In the genomic region with DNA sequence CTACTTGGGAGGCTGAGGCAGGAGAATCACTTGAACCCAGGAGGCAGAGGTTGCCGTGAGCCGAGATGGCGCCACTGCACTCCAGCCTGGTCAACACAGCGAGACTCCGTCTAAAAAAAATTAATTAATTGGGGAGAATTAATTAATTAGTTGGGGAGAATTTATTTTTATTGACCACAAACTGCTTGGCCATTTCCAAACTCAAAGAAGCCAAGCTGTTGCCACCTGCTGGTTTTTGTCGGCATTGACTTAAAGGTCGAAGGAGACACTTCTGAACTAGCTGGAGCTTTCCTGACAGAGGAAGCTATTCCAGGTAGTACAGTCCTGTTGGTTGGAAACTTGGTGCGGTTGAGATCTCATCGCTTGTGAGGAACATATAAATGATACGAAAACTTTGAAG, we compare ENCODE assay signal across 8 cellular contexts. TPM values are rescaled to one million over a fixed set of nuclear protein-coding genes. Genes with fewer than 3 reads are reported as not detected.
DNase-seq lines count a peak whose midpoint lies in the region; ATAC-seq and TF ChIP-seq lines count a peak whose summit lies in the region.

No MANE protein-coding gene starts in this region.

- no peak for ATAC-seq in stimulated activated naive CD8-positive, alpha-beta T cell treated with anti-CD3 and anti-CD28 coated beads, Interleukin-15, Interleukin-2, amounts not matched to agents 100 U/mL and 50 U/mL, for 24 hours
- ATAC-seq in stimulated activated naive CD8-positive, alpha-beta T cell treated with anti-CD3 and anti-CD28 coated beads, Interleukin-15, amount 100 ng/mL, for 72 hours = no peak
- peak; percentile 64 for ATAC-seq in HG02798 (IDR thresholded peaks at IDR 0.05; ENCODE audit: poor library complexity, unreplicated experiment)
- ATAC-seq in upper lobe of left lung (ENCODE audit: low FRiP score in 2 of 2) = no peak
- ATAC-seq in GM21423 (IDR thresholded peaks at IDR 0.05; ENCODE audit: unreplicated experiment) = no peak

- WGBS in upper lobe of left lung, 2 donors = 80% methylated on average over 10 of the region's 10 CpGs

- TF ChIP-seq POLR2A in upper lobe of left lung (IDR thresholded peaks at IDR 0.05) = no peak

- no peak for TF ChIP-seq EP300 in upper lobe of left lung (IDR thresholded peaks at IDR 0.05)

- H3K27me3 Mint-ChIP-seq in stimulated activated naive CD8-positive, alpha-beta T cell treated with anti-CD3 and anti-CD28 coated beads, Interleukin-15, amount 100 ng/mL, for 72 hours = peaks cover 10% of the 10 kb centered on the region

- no peaks in the 10 kb centered on the region for H3K9me3 Mint-ChIP-seq in stimulated activated naive CD8-positive, alpha-beta T cell treated with anti-CD3 and anti-CD28 coated beads, Interleukin-15, amount 100 ng/mL, for 72 hours

- no peaks in the 10 kb centered on the region for H3K4me1 Mint-ChIP-seq in stimulated activated naive CD8-positive, alpha-beta T cell treated with anti-CD3 and anti-CD28 coated beads, Interleukin-15, amount 100 ng/mL, for 72 hours

- no peaks in the 10 kb centered on the region for H3K4me1 ChIP-seq in upper lobe of left lung

- TF ChIP-seq CTCF in fibroblast of pulmonary artery (IDR thresholded peaks at IDR 0.05; ENCODE audit: low read length, missing control alignments) = peak; percentile 55
- peak in 4 of 6 experiments; percentile 28 to 34 (median 32) for TF ChIP-seq CTCF in upper lobe of left lung (IDR thresholded peaks at IDR 0.05)

- no peak overlapping the region for H3K27ac Mint-ChIP-seq in stimulated activated naive CD8-positive, alpha-beta T cell treated with anti-CD3 and anti-CD28 coated beads, Interleukin-15, amount 100 ng/mL, for 72 hours

- H3K27me3 ChIP-seq in upper lobe of left lung = no peaks in the 10 kb centered on the region

- H3K36me3 ChIP-seq in upper lobe of left lung = no peaks in the 10 kb centered on the region

- no peak overlapping the region for H3K27ac ChIP-seq in upper lobe of left lung

- no peak overlapping the region for H3K4me3 Mint-ChIP-seq in stimulated activated naive CD8-positive, alpha-beta T cell treated with anti-CD3 and anti-CD28 coated beads, Interleukin-15, amount 100 ng/mL, for 72 hours

- DNase-seq in stimulated activated naive CD8-positive, alpha-beta T cell treated with anti-CD3 and anti-CD28 coated beads, Interleukin-15, Interleukin-2, amounts not matched to agents 100 U/mL and 50 U/mL, for 24 hours = peak; percentile 7
- DNase-seq in stimulated activated naive CD8-positive, alpha-beta T cell treated with anti-CD3 and anti-CD28 coated beads, Interleukin-15, amount 100 ng/mL, for 72 hours = no peak
- DNase-seq in RPMI8226 (peak; percentile 52), fibroblast of pulmonary artery (ENCODE audit: low read depth) (peak; percentile 45), upper lobe of left lung (no peak), superior temporal gyrus (ENCODE audit: extremely low spot score) (no peak)

- H3K4me3 ChIP-seq in fibroblast of pulmonary artery (replicated peaks; ENCODE audit: low read depth, low read length) (no peak overlapping the region), upper lobe of left lung (no peak overlapping the region)

- no peaks in the 10 kb centered on the region for H3K9me3 ChIP-seq in upper lobe of left lung

RNA-seq across cellular contexts. Expression of gene MAP1LC3C, which starts 13.1 kb away (rescaled TPM):
- 1 to 10 TPM in 5 of 6 donors, not detected in 1; 1.5 to 9.1 (median 5.6) TPM for total RNA-seq in upper lobe of left lung

RNA-seq across cellular contexts. Expression of gene BECN2, which starts 28.2 kb away (rescaled TPM):
- not detected for total RNA-seq in upper lobe of left lung

Comparison
In these comparisons a context has a peak if more than half of its experiments do, and no peak if none do; other contexts are left out.
1. DNase-seq: peak in stimulated activated naive CD8-positive, alpha-beta T cell treated with anti-CD3 and anti-CD28 coated beads, Interleukin-15, Interleukin-2, amounts not matched to agents 100 U/mL and 50 U/mL, for 24 hours (single experiment), RPMI8226 (single experiment) and fibroblast of pulmonary artery (single experiment); none in stimulated activated naive CD8-positive, alpha-beta T cell treated with anti-CD3 and anti-CD28 coated beads, Interleukin-15, amount 100 ng/mL, for 72 hours (0 of 2), upper lobe of left lung (0 of 2) and superior temporal gyrus (single experiment).